Comparison of ENCODE assay signal across 8 cellular contexts in genomic region chr6:106974337-106974998, GRCh38. TPM values are rescaled to one million over a fixed set of nuclear protein-coding genes. Genes with fewer than 3 reads are reported as not detected.
A peak's percentile ranks its signal among the peaks of the same experiment; 100 is the strongest.
DNase-seq lines count a peak whose midpoint lies in the region; ATAC-seq, FAIRE-seq and TF ChIP-seq lines count a peak whose summit lies in the region.

Gene CD24, minus strand, starts transcription at chr6:106974729. Its CDS starts 83 bp downstream, at chr6:106974646.

- H3K9me3 ChIP-seq in lung (ENCODE audit: control insufficient read depth in 2 of 2, insufficient read depth in 1 of 2, low read length in 1 of 2) (no peaks in the 10 kb centered on the region), subcutaneous abdominal adipose tissue (ENCODE audit: control insufficient read depth in 5 of 5, low read length in 5 of 5) (no peaks in the 10 kb centered on the region)

- H3K27ac ChIP-seq in caudate nucleus (ENCODE audit: low read depth, low read length) (peak within 1 kb of the TSS; percentile 21), lung (ENCODE audit: low read depth in 1 of 2, low read length in 1 of 2) (peak within 1 kb of the TSS in 1 of 2 donors; percentile 45), subcutaneous abdominal adipose tissue (ENCODE audit: low read depth, low read length) (no peak within 1 kb of the TSS)

- ATAC-seq in GM18505 (IDR thresholded peaks at IDR 0.05; ENCODE audit: unreplicated experiment) (peak; percentile 30), HG03442 (IDR thresholded peaks at IDR 0.05; ENCODE audit: unreplicated experiment) (peak; percentile 20), lung (ENCODE audit: insufficient read depth, low FRiP score) (no peak)

- H3K27me3 ChIP-seq in lung (ENCODE audit: control insufficient read depth, insufficient read depth): no peaks in the 10 kb centered on the region
- peaks cover 12 to 43% (median 32%) of the 10 kb centered on the region in 5 donors for H3K27me3 ChIP-seq in subcutaneous abdominal adipose tissue (ENCODE audit: control insufficient read depth in 5 of 5, insufficient read depth in 4 of 5, low read length in 5 of 5)

- H3K4me1 ChIP-seq in lung (ENCODE audit: control insufficient read depth in 2 of 2, insufficient read depth in 2 of 2, low read length in 2 of 2): peaks cover 0 to 13% of the 10 kb centered on the region in 2 donors
- H3K4me1 ChIP-seq in subcutaneous abdominal adipose tissue (ENCODE audit: control insufficient read depth in 5 of 5, insufficient read depth in 5 of 5, low read length in 5 of 5): peaks cover 0 to 24% (median 19%) of the 10 kb centered on the region in 5 donors

- TF ChIP-seq CTCF in lung (IDR thresholded peaks at IDR 0.05; ENCODE audit: control extremely low read depth, extremely low read depth): no peak

- no peak for FAIRE-seq in RCC 7860 (lab: Jason Lieb, UNC)
- FAIRE-seq in H54 (lab: Jason Lieb, UNC): no peak

- WGBS in lung, 2 donors: 0 to 1% methylated on average over 29 to 73 of the region's 73 CpGs

- peak within 1 kb of the TSS; percentile 50 for H3K4me3 ChIP-seq in lung
- H3K4me3 ChIP-seq in subcutaneous abdominal adipose tissue (ENCODE audit: low read depth in 1 of 5, low read length in 5 of 5): peak within 1 kb of the TSS; percentile 40 to 69 (median 59)

- H3K9ac ChIP-seq in subcutaneous abdominal adipose tissue (ENCODE audit: low read length in 5 of 5): no peak within 1 kb of the TSS

- no peaks in the 10 kb centered on the region for H3K36me3 ChIP-seq in lung (ENCODE audit: control insufficient read depth in 2 of 2, insufficient read depth in 2 of 2, low read length in 2 of 2)
- no peaks in the 10 kb centered on the region for H3K36me3 ChIP-seq in subcutaneous abdominal adipose tissue (ENCODE audit: control insufficient read depth in 5 of 5, insufficient read depth in 5 of 5, low read length in 5 of 5)

- DNase-seq in A172 (ENCODE audit: low spot score): no peak
- DNase-seq in RCC 7860 (ENCODE audit: low spot score): peak; percentile 43
- DNase-seq in caudate nucleus (lab: John Stamatoyannopoulos, UW): peak in 1 of 61 donors; percentile 14
- DNase-seq in lung (ENCODE audit: low spot score): no peak
- DNase-seq in H54 (ENCODE audit: insufficient read length, low spot score): no peak

- TF ChIP-seq POLR2A in GM18505 (IDR thresholded peaks at IDR 0.05; ENCODE audit: borderline replicate concordance, extremely low read depth, insufficient read depth, insufficient read length): no peak
- TF ChIP-seq POLR2A in H54 (IDR thresholded peaks at IDR 0.05; ENCODE audit: low read depth, low read length): no peak

RNA-seq across cellular contexts. Expression of gene CD24, which starts in this region (rescaled TPM):
- 20.4 and 26.9 TPM in 2 replicates for total RNA-seq in A172 (2014; rRNA removed; shearing (Covaris generic))
- total RNA-seq in lung: 100 to 1,000 TPM in 1 of 2 donors, 10 to 100 TPM in 1; 62.5 to 155 TPM
- 10 to 100 TPM; 44.9 to 62.3 TPM for polyA plus RNA-seq in lung
